ENCODE assay signal across 1 cellular context in genomic region chr22:40190501-40190900, GRCh38.
A peak's percentile ranks its signal among the peaks of the same experiment; 100 is the strongest.
TF ChIP-seq lines count a peak whose summit lies in the region.

No MANE protein-coding gene starts in this region.

TF ChIP-seq in K562, 482 proteins besides CTCF, POLR2A, EP300 and RAD21 (continued from another document):
- TF ChIP-seq HMGN3 (IDR thresholded peaks at IDR 0.05; ENCODE audit: borderline replicate concordance, extremely low read depth, insufficient read length, low read depth, low read length), result peak; percentile 50
- TF ChIP-seq DDX20 (tag; IDR thresholded peaks at IDR 0.05; ENCODE audit: low read depth), result no peak
- TF ChIP-seq KLF1 (tag; IDR thresholded peaks at IDR 0.05), result no peak
- no peak for TF ChIP-seq CBX5 (IDR thresholded peaks at IDR 0.05; ENCODE audit: borderline replicate concordance, low read depth)
- TF ChIP-seq DEAF1 (CRISPR knock-in tag; IDR thresholded peaks at IDR 0.05), result no peak
- no peak for TF ChIP-seq CHD7 (IDR thresholded peaks at IDR 0.05; ENCODE audit: low read depth, low read length)
- peak; percentile 70; the same call in 1 of the 2 replicates for TF ChIP-seq GATAD2A (IDR thresholded peaks at IDR 0.05)
- TF ChIP-seq ZBTB11 (CRISPR knock-in tag; IDR thresholded peaks at IDR 0.05), result peak in 1 of 3 experiments; percentile 78; a peak in 2 of 6 replicates
- TF ChIP-seq ZNF780A (CRISPR knock-in tag; IDR thresholded peaks at IDR 0.05), result no peak
- TF ChIP-seq RBM25 (IDR thresholded peaks at IDR 0.05; ENCODE audit: low read depth, low read length, severe bottlenecking), result no peak
- TF ChIP-seq WHSC1 (IDR thresholded peaks at IDR 0.05; ENCODE audit: low read length), result no peak
- TF ChIP-seq VEZF1 (CRISPR knock-in tag; IDR thresholded peaks at IDR 0.05), result peak; percentile 62
- TF ChIP-seq SREBF2 (CRISPR knock-in tag; IDR thresholded peaks at IDR 0.05), result no peak
- TF ChIP-seq SIRT6 (IDR thresholded peaks at IDR 0.05; ENCODE audit: low read depth, low read length), result no peak
- TF ChIP-seq ZBTB49 (CRISPR knock-in tag; IDR thresholded peaks at IDR 0.05; ENCODE audit: borderline replicate concordance), result no peak
- 0 out of 2 replicates have a peak, but pooled peaks have one; percentile 37 for TF ChIP-seq RUNX1 (IDR thresholded peaks at IDR 0.05; ENCODE audit: low read depth)
- no peak for TF ChIP-seq ZNF551 (CRISPR knock-in tag; IDR thresholded peaks at IDR 0.05)
- TF ChIP-seq ZNF644 (tag; IDR thresholded peaks at IDR 0.05; ENCODE audit: low read depth), result peak; percentile 86; the same call in 1 of the 2 replicates
- no peak for TF ChIP-seq POLR2H (tag; IDR thresholded peaks at IDR 0.05; ENCODE audit: low read depth)
- TF ChIP-seq FOXA1 (IDR thresholded peaks at IDR 0.05; ENCODE audit: borderline replicate concordance), result no peak
